In the genomic region with DNA sequence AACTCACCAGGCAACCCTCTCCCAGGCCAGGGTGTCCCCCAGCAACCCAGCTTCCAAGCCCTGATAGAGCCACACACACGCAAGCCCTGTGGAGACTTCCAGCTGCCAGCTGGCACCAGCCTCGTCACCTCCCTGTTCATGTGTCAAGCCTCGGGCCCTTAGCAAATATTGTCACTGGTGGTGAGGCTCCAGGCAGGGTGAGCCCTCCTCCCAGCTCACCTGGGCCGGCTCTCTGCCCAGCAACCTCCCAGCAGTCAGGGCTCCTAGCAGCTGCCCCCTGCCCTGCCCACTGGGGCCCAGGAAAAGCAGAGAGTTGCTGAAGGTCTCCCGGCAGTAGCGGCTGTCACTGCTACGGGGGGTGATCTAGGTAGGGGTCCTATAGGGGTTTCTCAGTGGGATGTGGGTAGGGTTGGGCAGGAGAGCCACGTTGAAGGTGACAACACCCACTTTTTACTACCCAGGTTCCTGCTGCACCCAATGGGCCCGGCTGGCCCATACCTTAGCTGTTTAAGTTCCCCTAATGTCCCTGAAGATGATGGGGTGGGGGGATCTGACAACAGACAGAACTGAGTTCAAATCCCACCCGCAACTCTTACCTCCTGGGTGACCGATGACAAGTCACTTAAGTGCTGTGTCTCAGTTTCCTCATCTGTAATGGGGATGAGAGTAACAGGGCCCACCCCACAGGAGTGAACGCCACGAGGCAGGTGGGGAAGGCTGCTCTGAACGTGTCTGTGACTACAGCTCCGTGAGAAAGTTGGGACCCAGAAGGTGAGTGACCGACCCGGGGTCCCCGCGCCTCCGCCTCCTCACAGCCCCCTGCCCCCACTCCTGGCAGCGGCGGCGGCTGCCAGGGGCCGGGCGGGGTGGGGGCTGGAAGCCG, we compare ENCODE assay signal across 8 cellular contexts. TPM values are rescaled to one million over a fixed set of nuclear protein-coding genes. Genes with fewer than 3 reads are reported as not detected.
DNase-seq lines count a peak whose midpoint lies in the region; ATAC-seq, FAIRE-seq and TF ChIP-seq lines count a peak whose summit lies in the region.

No MANE protein-coding gene starts in this region.

- H3K9me3 ChIP-seq in Caco-2 (no peaks in the 10 kb centered on the region), H1 (ENCODE audit: insufficient read depth in 2 of 2, low read depth in 1 of 2, low read length in 1 of 2) (no peaks in the 10 kb centered on the region)

- no peak overlapping the region for H4K5ac ChIP-seq in H1 (ENCODE audit: insufficient read length, low read depth, low read length)

- WGBS in H1 (ENCODE audit: extremely low coverage in 1 of 2, insufficient coverage in 1 of 2, insufficient read length in 1 of 2, insufficient replicate concordance in 2 of 2, low coverage in 1 of 2, low lambda C conversion rate in 2 of 2, missing lambda C conversion rate in 1 of 2), 2 experiments = 50% methylated on average over 18 of the region's 26 CpGs; no CpG with 5 or more reads in 1 of the 2 experiments

- H4K8ac ChIP-seq in H1 (ENCODE audit: extremely low read depth, insufficient read depth, low read length) = no peak overlapping the region

- no peak overlapping the region; the same call in 1 of the 2 replicates for H3K18ac ChIP-seq in H1 (ENCODE audit: extremely low read depth, low read length)

- no peak overlapping the region for H2BK120ac ChIP-seq in H1 (replicated peaks; ENCODE audit: low read depth, low read length)

- H3K27me3 Mint-ChIP-seq in Caco-2 (ENCODE audit: insufficient read depth, unreplicated experiment) = no peaks in the 10 kb centered on the region
- H3K27me3 Mint-ChIP-seq in naive thymus-derived CD8-positive, alpha-beta T cell = peaks cover 20 to 45% (median 32%) of the 10 kb centered on the region in 5 donors

- CTCF ChIA-PET in Caco-2 (lab: Charles Lee) = no interaction called here
- CTCF ChIA-PET in H1 (lab: Charles Lee; ENCODE audit: partially characterized antibody) = interaction anchor here (0.6 to 3.8 kb wide), 3 partner anchors 13 to 33 kb away, joined by 3 to 16 read pairs (median 4); no protein-coding TSS in a partner anchor

- peaks cover 0 to 1% of the 10 kb centered on the region in 2 experiments for H4K20me1 ChIP-seq in H1 (replicated peaks in 1 of 2; ENCODE audit: control insufficient read depth in 1 of 2, insufficient read depth in 2 of 2, low read length in 2 of 2)

- intact Hi-C loops in Caco-2 (cut with micrococcal nuclease; ENCODE audit: unreplicated experiment) = no loop called here

- no TSS peak for BruUV-seq in Caco-2 (replicated peaks; lab: Mats Ljungman, UMichigan)

- H2BK20ac ChIP-seq in H1 (ENCODE audit: low read length) = no peak overlapping the region

- TF ChIP-seq CTCF in Caco-2 (IDR thresholded peaks at IDR 0.05; ENCODE audit: insufficient read depth in 1 of 2, low read depth in 1 of 2, low read length in 1 of 2, severe bottlenecking in 1 of 2, unreplicated experiment in 1 of 2) (no peak), H1 (IDR thresholded peaks at IDR 0.05; ENCODE audit: control extremely low read depth in 1 of 3, insufficient read depth in 1 of 3, low read depth in 1 of 3, low read length in 3 of 3) (no peak)

- DNase-seq in Caco-2 (no peak), NCI-H2107 (lab: John Stamatoyannopoulos, UW) (peak; percentile 28), H1 (ENCODE audit: low read depth in 1 of 2, low spot score in 2 of 2) (no peak), globus pallidus (ENCODE audit: low spot score) (no peak), midbrain (lab: John Stamatoyannopoulos, UW) (no peak)
- DNase-seq in naive thymus-derived CD8-positive, alpha-beta T cell = no peak

- no peaks in the 10 kb centered on the region for H3K9me3 Mint-ChIP-seq in Caco-2 (ENCODE audit: unreplicated experiment)
- peaks cover 0 to 3% (median 0%) of the 10 kb centered on the region in 9 donors for H3K9me3 Mint-ChIP-seq in naive thymus-derived CD8-positive, alpha-beta T cell

- no peaks in the 10 kb centered on the region for H3K79me2 ChIP-seq in H1 (ENCODE audit: control insufficient read depth in 1 of 2, insufficient read depth in 2 of 2, low read length in 2 of 2)

- no peak overlapping the region for H2AFZ ChIP-seq in H1 (ENCODE audit: low read length)

- no peaks in the 10 kb centered on the region for H3K36me3 Mint-ChIP-seq in Caco-2 (ENCODE audit: insufficient read depth, unreplicated experiment)
- H3K36me3 Mint-ChIP-seq in naive thymus-derived CD8-positive, alpha-beta T cell = no peaks in the 10 kb centered on the region

- peaks cover 20% of the 10 kb centered on the region for H3K4me1 ChIP-seq in Caco-2
- peaks cover 7 to 12% (median 10%) of the 10 kb centered on the region in 4 experiments for H3K4me1 ChIP-seq in H1 (replicated peaks in 1 of 4; ENCODE audit: control insufficient read depth in 3 of 4, insufficient read depth in 4 of 4, low read length in 3 of 4)

- H3K4me2 ChIP-seq in H1 (ENCODE audit: insufficient read depth in 1 of 2, low read depth in 2 of 2, low read length in 2 of 2) = peak overlapping the region; percentile 59 to 71

- H3K4me3 ChIP-seq in Caco-2 (ENCODE audit: low read depth, low read length) (peak overlapping the region; percentile 71), H1 (ENCODE audit: extremely low read depth in 1 of 4, insufficient read depth in 2 of 4, low read depth in 3 of 4, low read length in 4 of 4) (peak overlapping the region; percentile 5 to 54 (median 41); a peak in 7 of 8 replicates)

- H3K36me3 ChIP-seq in Caco-2 (ENCODE audit: control insufficient read depth, insufficient read depth, low read length) (no peaks in the 10 kb centered on the region), H1 (ENCODE audit: control insufficient read depth in 2 of 4, insufficient read depth in 4 of 4, low read length in 3 of 4) (no peaks in the 10 kb centered on the region)

- H3K23ac ChIP-seq in H1 (ENCODE audit: insufficient read length) = no peak overlapping the region

- no peak for TF ChIP-seq POLR2A in H1 (IDR thresholded peaks at IDR 0.05; ENCODE audit: control extremely low read depth in 1 of 2, low read depth in 2 of 2, low read length in 2 of 2)

- no peak overlapping the region for H3K27ac Mint-ChIP-seq in Caco-2 (ENCODE audit: unreplicated experiment)
- peak overlapping the region in 1 of 10 donors; percentile 13 for H3K27ac Mint-ChIP-seq in naive thymus-derived CD8-positive, alpha-beta T cell

- H2AK5ac ChIP-seq in H1 (ENCODE audit: low read depth, low read length) = no peak overlapping the region

- peak overlapping the region; percentile 67 for H3K4me3 Mint-ChIP-seq in Caco-2 (ENCODE audit: unreplicated experiment)
- peak overlapping the region; percentile 42 to 67 (median 55) for H3K4me3 Mint-ChIP-seq in naive thymus-derived CD8-positive, alpha-beta T cell

- H3K4ac ChIP-seq in H1 (replicated peaks; ENCODE audit: insufficient read length, low read depth, low read length) = no peak overlapping the region

- POLR2A ChIA-PET in Caco-2 (lab: Charles Lee) (no interaction called here), H1 (lab: Charles Lee; ENCODE audit: partially characterized antibody) (interaction anchor here (0.6 to 1.2 kb wide), 3 partner anchors 16 to 132 kb away, joined by 3 read pairs; no protein-coding TSS in a partner anchor)
- POLR2A ChIA-PET in naive thymus-derived CD8-positive, alpha-beta T cell (lab: Charles Lee) = no interaction called here

- H3K27ac ChIP-seq in H1 (ENCODE audit: low read depth, low read length) = no peak overlapping the region

- no peaks in the 10 kb centered on the region for H3K27me3 ChIP-seq in Caco-2 (replicated peaks; ENCODE audit: control insufficient read depth, insufficient read depth, low read length)
- H3K27me3 ChIP-seq in H1 (replicated peaks in 1 of 4; ENCODE audit: control insufficient read depth in 3 of 4, extremely low read depth in 1 of 4, insufficient read depth in 3 of 4, low read length in 3 of 4) = peaks cover 0 to 15% (median 7%) of the 10 kb centered on the region in 4 experiments; a peak in 4 of 7 replicates

- no peak for FAIRE-seq in H1 (lab: Jason Lieb, UNC)

- no peak overlapping the region for H2BK15ac ChIP-seq in H1 (ENCODE audit: low read length)

- no peak for TF ChIP-seq RAD21 in H1 (IDR thresholded peaks at IDR 0.05 in 1 of 2, conservative IDR thresholded peaks at IDR 0.05 in 1 of 2; ENCODE audit: low read depth in 2 of 2, low read length in 2 of 2)

- ATAC-seq in naive thymus-derived CD8-positive, alpha-beta T cell = no peak
- ATAC-seq in GM18519 (IDR thresholded peaks at IDR 0.05; ENCODE audit: low FRiP score, unreplicated experiment) (no peak), GM21360 (IDR thresholded peaks at IDR 0.05; ENCODE audit: unreplicated experiment) (no peak)

- H3K79me1 ChIP-seq in H1 (ENCODE audit: low read depth, low read length) = no peaks in the 10 kb centered on the region

- H2BK12ac ChIP-seq in H1 (ENCODE audit: low read depth, low read length) = no peak overlapping the region

- no peak overlapping the region for H4K91ac ChIP-seq in H1 (replicated peaks; ENCODE audit: insufficient read length, low read length)

- H3K4me1 Mint-ChIP-seq in Caco-2 (ENCODE audit: low read depth, unreplicated experiment) = peaks cover 12% of the 10 kb centered on the region
- peaks cover 3 to 10% (median 6%) of the 10 kb centered on the region in 4 donors for H3K4me1 Mint-ChIP-seq in naive thymus-derived CD8-positive, alpha-beta T cell

- no peak for TF ChIP-seq EP300 in H1 (IDR thresholded peaks at IDR 0.05; ENCODE audit: borderline replicate concordance in 1 of 2, low read depth in 2 of 2, low read length in 2 of 2)

- no peak overlapping the region for H3K56ac ChIP-seq in H1 (replicated peaks; ENCODE audit: insufficient read length, low read depth, low read length)

- no peak overlapping the region for H2BK5ac ChIP-seq in H1 (ENCODE audit: low read depth, low read length)

- peaks cover 7% of the 10 kb centered on the region; the same call in 1 of the 2 replicates for H3K23me2 ChIP-seq in H1 (ENCODE audit: low read depth, low read length)

- H3K9ac ChIP-seq in H1 (replicated peaks in 1 of 4; ENCODE audit: extremely low read depth in 1 of 4, low read depth in 3 of 4, low read length in 3 of 4) = no peak overlapping the region

- H3K14ac ChIP-seq in H1 (ENCODE audit: insufficient read length) = no peak overlapping the region

RNA-seq across cellular contexts. Expression of gene TTC39A, which starts 0.7 kb away (rescaled TPM):
- total RNA-seq in Caco-2 (2022) = 21.0 and 24.4 TPM in 2 replicates
- 3.6 and 5.5 TPM in 2 replicates for total RNA-seq in H1 (2021; fragmentation: NEBNext Ultra II Directional; extraction: Animal tissue kit (Norgen Biotek cat#: 25700))
- 4.8 and 5.8 TPM in 2 replicates for polyA plus RNA-seq in H1 (2011; rRNA removed)
- 6.0 TPM for polyA plus RNA-seq in H1 (2011; cell fraction: cytosol; rRNA removed)
- 8.8 TPM for polyA plus RNA-seq in H1 (2011; cell fraction: nucleus; rRNA removed)
- polyA plus RNA-seq in H1 (2012, experiment 1 of 2) = 5.3 to 9.5 TPM (median 6.2 TPM) in 4 replicates
- 3.2 TPM for polyA plus RNA-seq in H1 (2012, experiment 2 of 2)
- 5.0 TPM for polyA plus RNA-seq in H1 (2013, experiment 1 of 2)
- 6.0 TPM for polyA plus RNA-seq in H1 (2013, experiment 2 of 2)
- 10.5 and 14.2 TPM in 2 replicates for polyA minus RNA-seq in H1 (2011; rRNA and poly(A)+ RNA removed)
- 5.3 TPM for polyA minus RNA-seq in H1 (2011; cell fraction: cytosol; rRNA and poly(A)+ RNA removed)
- 4.1 TPM for polyA minus RNA-seq in H1 (2011; cell fraction: nucleus; rRNA and poly(A)+ RNA removed)
- total RNA-seq in naive thymus-derived CD8-positive, alpha-beta T cell = not detected
- polyA plus RNA-seq in naive thymus-derived CD8-positive, alpha-beta T cell = under 1 TPM in 1 of 3 donors, not detected in 2; 0.19 TPM
